Comparison of ENCODE assay signal across 34 cellular contexts in the genomic region with DNA sequence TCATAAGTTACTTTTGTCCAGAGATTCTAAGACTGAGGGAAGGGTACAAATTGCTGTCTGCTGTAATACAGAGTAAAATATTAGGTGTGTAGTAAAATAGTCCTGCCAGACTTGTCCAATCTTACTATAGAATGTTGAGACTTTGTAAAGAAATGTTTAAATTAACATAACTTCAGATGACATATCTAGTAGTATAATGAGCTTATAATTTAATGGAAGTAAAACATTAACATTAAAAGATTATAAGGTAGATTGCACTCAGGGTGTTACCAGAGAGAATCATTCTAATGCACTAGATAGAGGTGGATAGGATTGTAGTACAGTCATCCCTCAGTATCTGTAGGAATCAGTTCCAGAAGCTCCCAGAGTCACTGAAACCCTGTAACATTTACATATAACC.
"Had no signal": no experiment of that assay in that cellular context is flagged by ENCODE, and none has a peak within 500 bp of the region (broad histone marks: within the 10 kb centered on the region; RNA-seq: fewer than 3 reads in every experiment).

No MANE protein-coding gene starts in this region.

- DNase-seq: Karpas-422, Kasumi-1, MG63, MM.1S, MV-4-11, NCI-H1048, NCI-H1092, NCI-H1092 treated with DMSO at 0.1 percent for 48 hours, NCI-H1105, NCI-H1105 treated with DMSO at 0.1 percent for 48 hours, NCI-H1417, NCI-H1417 treated with DMSO at 0.1 percent for 48 hours, NCI-H1436, NCI-H1436 treated with DMSO at 0.1 percent for 48 hours, NCI-H146, NCI-H1694, NCI-H1694 treated with DMSO at 0.1 percent for 48 hours, NCI-H187, NCI-H187 treated with DMSO at 0.1 percent for 48 hours, NCI-H1930, NCI-H2029, NCI-H2029 treated with DMSO at 0.1 percent for 48 hours, NCI-H2081, NCI-H2081 treated with DMSO at 0.1 percent for 48 hours, NCI-H2107, NCI-H2171, NCI-H2171 treated with DMSO at 0.1 percent for 48 hours, NCI-H2227 treated with DMSO at 0.1 percent for 48 hours, NCI-H226, NCI-H345, NCI-H446, NCI-H446 treated with DMSO at 0.1 percent for 48 hours, NCI-H510A, NCI-H510A treated with DMSO at 0.1 percent for 48 hours had no signal

- H3K4me3 ChIP-seq: MG63 had no signal

- H3K36me3 ChIP-seq: MG63 had no signal

- H3K9me3 ChIP-seq: MG63 had no signal
